In the genomic region with DNA sequence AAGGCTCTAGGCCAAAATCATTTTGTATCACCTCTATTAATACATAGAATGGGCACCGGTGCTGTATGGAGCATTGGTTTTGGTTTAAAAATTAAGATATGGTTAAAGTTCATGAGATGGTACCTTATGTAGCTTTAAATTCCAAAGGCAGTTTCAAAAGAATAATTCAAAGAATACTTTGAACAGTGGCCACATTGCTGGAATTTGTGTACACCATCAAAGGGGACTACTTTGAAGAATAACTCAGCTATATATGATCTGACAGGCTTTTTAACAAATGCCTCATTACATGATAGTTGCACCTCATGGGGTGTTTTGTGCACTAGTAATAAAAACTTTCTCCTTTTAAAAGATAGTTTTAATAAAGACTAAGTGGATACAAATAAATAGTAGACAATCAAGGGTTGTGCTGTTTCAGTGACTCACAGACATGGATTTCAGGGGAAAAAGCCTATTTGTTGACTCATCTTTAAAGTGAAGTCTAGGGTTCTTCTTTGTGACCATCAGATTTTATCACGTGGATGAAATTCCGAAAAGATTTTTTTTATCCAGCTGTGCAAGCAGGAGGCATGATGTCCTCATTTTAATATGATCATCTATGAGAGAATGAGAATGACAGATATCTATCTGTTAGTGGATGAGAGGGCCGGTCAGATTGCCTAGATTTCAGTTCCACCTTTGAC, we compare ENCODE assay signal across 15 cellular contexts. TPM values are rescaled to one million over a fixed set of nuclear protein-coding genes. Genes with fewer than 3 reads are reported as not detected.
DNase-seq lines count a peak whose midpoint lies in the region; ATAC-seq and TF ChIP-seq lines count a peak whose summit lies in the region.
"Had no signal": no experiment of that assay in that cellular context is flagged by ENCODE, and none has a peak within 500 bp of the region (broad histone marks: within the 10 kb centered on the region; RNA-seq: fewer than 3 reads in every experiment).

No MANE protein-coding gene starts in this region.

- H3K27me3 ChIP-seq in brain microvascular endothelial cell (replicated peaks), result no peaks in the 10 kb centered on the region
- H3K27me3 ChIP-seq: ovary had no signal

- in situ Hi-C loops in brain microvascular endothelial cell (cut with HindIII; ENCODE audit: low pct_ligation_motif_present, low sequenced_read_pairs), result no loop called here

- no peak for TF ChIP-seq CTCF in brain microvascular endothelial cell (IDR thresholded peaks at IDR 0.05; ENCODE audit: low read depth, low read length, missing control alignments)

- peak; percentile 44 for DNase-seq in AG20443 (ENCODE audit: low spot score)
- DNase-seq in LHCN-M2 (ENCODE audit: low read depth), result peak; percentile 78
- DNase-seq in brain microvascular endothelial cell, result peak; percentile 38
- peak; percentile 31 for DNase-seq in kidney glomerular epithelial cell (lab: John Stamatoyannopoulos, UW)
- DNase-seq in islet precursor cell, result no peak
- no peak for DNase-seq in RPMI8226
- no peak for DNase-seq in NCI-H774 (lab: John Stamatoyannopoulos, UW)
- DNase-seq: activated T-cell treated with anti-CD3 and anti-CD28 coated beads, Interleukin-2, amount 50 U/mL, for 72 hours; central memory CD4-positive, alpha-beta T cell; ovary; SHP77 treated with DMSO at 0.1 percent for 48 hours; stimulated activated CD4-positive, alpha-beta T cell treated with anti-CD3 and anti-CD28 coated beads, Interleukin-1b, Interleukin-23, amount 100 ng/mL, for 48 hours had no signal

- H3K27ac ChIP-seq in brain microvascular endothelial cell, result peak overlapping the region; percentile 44
- H3K27ac ChIP-seq: ovary had no signal

- no peak overlapping the region for H3K4me3 ChIP-seq in brain microvascular endothelial cell (ENCODE audit: low read depth, low read length)
- H3K4me3 ChIP-seq: K562, ovary had no signal

- no peak for ATAC-seq in GM21423 (IDR thresholded peaks at IDR 0.05; ENCODE audit: unreplicated experiment)
- ATAC-seq: activated T-cell treated with anti-CD3 and anti-CD28 coated beads, Interleukin-2, amount 50 U/mL, for 72 hours; K562; stimulated activated memory B cell treated with anti-CD40 and anti-IgM and Interleukin-4, amounts not matched to agents 10 μg/mL and 1 μg/mL and 100 μg/mL, for 72 hours had no signal

- no peaks in the 10 kb centered on the region for H3K36me3 ChIP-seq in brain microvascular endothelial cell (replicated peaks)
- H3K36me3 ChIP-seq: ovary had no signal

RNA-seq across cellular contexts. Expression of gene MTM1, which starts 12.8 kb away (rescaled TPM):
- total RNA-seq in LHCN-M2 (2014; rRNA removed), result 7.6 and 10.2 TPM in 2 replicates
- polyA plus RNA-seq in LHCN-M2 (2012), result 2.2 TPM

Comparison
In these comparisons a context has a peak if more than half of its experiments do, and no peak if none do; other contexts are left out.
1. DNase-seq: peak in AG20443 (single experiment), LHCN-M2 (single experiment), brain microvascular endothelial cell (single experiment) and kidney glomerular epithelial cell (single experiment); none in islet precursor cell (single experiment), RPMI8226 (single experiment) and NCI-H774 (single experiment).